ENCODE assay signal across 25 cellular contexts in the genomic region with DNA sequence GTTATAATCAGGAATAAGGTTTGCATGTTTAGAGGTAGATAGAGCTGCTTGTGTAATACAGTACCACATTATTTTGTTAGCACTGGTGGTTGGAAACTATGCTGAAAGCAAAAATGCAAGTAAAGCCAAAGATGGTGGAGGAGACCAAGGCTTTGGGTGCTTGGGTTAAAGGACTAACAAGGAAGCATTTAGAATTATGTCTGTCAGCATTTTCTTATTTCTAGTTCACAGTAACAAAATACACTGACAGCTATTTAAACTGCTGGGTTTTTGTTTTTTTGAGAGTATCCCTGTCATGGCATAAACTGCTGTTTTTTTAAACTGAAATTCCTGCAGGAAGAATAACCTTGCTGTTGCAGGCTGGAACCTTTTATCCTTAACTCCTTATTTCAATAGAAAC. TPM values are rescaled to one million over a fixed set of nuclear protein-coding genes. Genes with fewer than 3 reads are reported as not detected.
DNase-seq lines count a peak whose midpoint lies in the region; ATAC-seq, FAIRE-seq and TF ChIP-seq lines count a peak whose summit lies in the region.
"Had no signal": no experiment of that assay in that cellular context is flagged by ENCODE, and none has a peak within 500 bp of the region (broad histone marks: within the 10 kb centered on the region; RNA-seq: fewer than 3 reads in every experiment).

No MANE protein-coding gene starts in this region.

- H3K36me3 ChIP-seq in parathyroid adenoma (ENCODE audit: control insufficient read depth, insufficient read depth, low read length), result no peaks in the 10 kb centered on the region

- H3K79me2 ChIP-seq in parathyroid adenoma, result peaks cover 12% of the 10 kb centered on the region

- no peak for FAIRE-seq in A549 (lab: Jason Lieb, UNC)
- no peak for FAIRE-seq in GM12891 (lab: Jason Lieb, UNC)
- FAIRE-seq: A204.1, D721Med, GM12892, H54 had no signal

- no peak for DNase-seq in activated naive CD8-positive, alpha-beta T cell treated with anti-CD3 and anti-CD28 coated beads, Interleukin-2, amount 50 U/mL, for 24 hours
- no peak for DNase-seq in activated naive CD8-positive, alpha-beta T cell treated with anti-CD3 and anti-CD28 coated beads for 36 hours
- DNase-seq in A549 (ENCODE audit: low read depth in 1 of 2, low spot score in 1 of 2) (no peak), T-helper 17 cell (no peak), GM12891 (ENCODE audit: insufficient read length, low spot score) (no peak), posterior vena cava (ENCODE audit: low spot score) (no peak)
- DNase-seq: ACHN; AML-193; BE2C; CD4-positive, alpha-beta T cell; CD8-positive, alpha-beta memory T cell; DMS 273 treated with DMSO at 0.1 percent for 48 hours; DMS53; DMS79 treated with DMSO at 0.1 percent for 48 hours; GF-D8; GOT3; HCEC 1CT had no signal

- CTCF ChIA-PET in A549 (lab: Yijun Ruan, JAX), result interaction anchor here (0.9 to 4.4 kb wide), 7 partner anchors 11 to 179 kb away, joined by 3 to 20 read pairs (median 3); no protein-coding TSS in a partner anchor

- TF ChIP-seq RAD21 in A549 (conservative IDR thresholded peaks at IDR 0.05 in 1 of 2, IDR thresholded peaks at IDR 0.05 in 1 of 2), result no peak

- no peaks in the 10 kb centered on the region for H3K27me3 ChIP-seq in parathyroid adenoma (ENCODE audit: control insufficient read depth, insufficient read depth, low read length)
- H3K27me3 ChIP-seq: BE2C; BLaER1 treated with 17β-estradiol and CSF1 and Interleukin-3, amounts not matched to agents 10 nM and 100 nM had no signal

- TF ChIP-seq POLR2A in A549 (IDR thresholded peaks at IDR 0.05; ENCODE audit: low read length) (no peak), GM12891 (IDR thresholded peaks at IDR 0.05; ENCODE audit: low read depth, low read length) (no peak)

- peaks cover 54% of the 10 kb centered on the region for H3K36me3 Mint-ChIP-seq in activated naive CD8-positive, alpha-beta T cell treated with anti-CD3 and anti-CD28 coated beads, Interleukin-2, amount 50 U/mL, for 24 hours (ENCODE audit: low read depth)
- H3K36me3 Mint-ChIP-seq in activated naive CD8-positive, alpha-beta T cell treated with anti-CD3 and anti-CD28 coated beads for 36 hours, result peaks cover 22% of the 10 kb centered on the region
- H3K36me3 Mint-ChIP-seq in T-helper 17 cell (ENCODE audit: low read depth), result peaks cover 4% of the 10 kb centered on the region

- ATAC-seq in activated naive CD8-positive, alpha-beta T cell treated with anti-CD3 and anti-CD28 coated beads, Interleukin-2, amount 50 U/mL, for 24 hours, result no peak
- ATAC-seq in A549 (no peak), T-helper 17 cell (no peak)

- peaks cover 31% of the 10 kb centered on the region for H3K4me1 Mint-ChIP-seq in activated naive CD8-positive, alpha-beta T cell treated with anti-CD3 and anti-CD28 coated beads, Interleukin-2, amount 50 U/mL, for 24 hours
- H3K4me1 Mint-ChIP-seq in activated naive CD8-positive, alpha-beta T cell treated with anti-CD3 and anti-CD28 coated beads for 36 hours, result peaks cover 31% of the 10 kb centered on the region
- peaks cover 25% of the 10 kb centered on the region for H3K4me1 Mint-ChIP-seq in T-helper 17 cell

- H3K27ac ChIP-seq in A549 (no peak overlapping the region), parathyroid adenoma (peak overlapping the region; percentile 6)
- H3K27ac ChIP-seq: 22Rv1; BLaER1 treated with 17β-estradiol and CSF1 and Interleukin-3, amounts not matched to agents 10 nM and 100 nM had no signal

- no peak overlapping the region for H2AFZ ChIP-seq in parathyroid adenoma

- no peak overlapping the region for H3K4me3 Mint-ChIP-seq in activated naive CD8-positive, alpha-beta T cell treated with anti-CD3 and anti-CD28 coated beads, Interleukin-2, amount 50 U/mL, for 24 hours
- no peak overlapping the region for H3K4me3 Mint-ChIP-seq in activated naive CD8-positive, alpha-beta T cell treated with anti-CD3 and anti-CD28 coated beads for 36 hours
- H3K4me3 Mint-ChIP-seq in T-helper 17 cell, result no peak overlapping the region
- H3K4me3 Mint-ChIP-seq: CD14-positive monocyte; CD4-positive, alpha-beta T cell; CD8-positive, alpha-beta memory T cell had no signal

- H3K27ac Mint-ChIP-seq in activated naive CD8-positive, alpha-beta T cell treated with anti-CD3 and anti-CD28 coated beads, Interleukin-2, amount 50 U/mL, for 24 hours, result peak overlapping the region; percentile 29
- H3K27ac Mint-ChIP-seq in activated naive CD8-positive, alpha-beta T cell treated with anti-CD3 and anti-CD28 coated beads for 36 hours, result no peak overlapping the region
- H3K27ac Mint-ChIP-seq in T-helper 17 cell, result peak overlapping the region; percentile 68
- H3K27ac Mint-ChIP-seq: CD4-positive, alpha-beta T cell had no signal

- H3K27me3 Mint-ChIP-seq in activated naive CD8-positive, alpha-beta T cell treated with anti-CD3 and anti-CD28 coated beads, Interleukin-2, amount 50 U/mL, for 24 hours, result no peaks in the 10 kb centered on the region
- no peaks in the 10 kb centered on the region for H3K27me3 Mint-ChIP-seq in activated naive CD8-positive, alpha-beta T cell treated with anti-CD3 and anti-CD28 coated beads for 36 hours
- no peaks in the 10 kb centered on the region for H3K27me3 Mint-ChIP-seq in T-helper 17 cell
- H3K27me3 Mint-ChIP-seq: CD4-positive, alpha-beta T cell; CD8-positive, alpha-beta memory T cell had no signal

- TF ChIP-seq CTCF in A549 (IDR thresholded peaks at IDR 0.05) (no peak), parathyroid adenoma (IDR thresholded peaks at IDR 0.05) (no peak)

- POLR2A ChIA-PET in A549 (lab: Yijun Ruan, JAX), result no interaction called here

- intact Hi-C loops in posterior vena cava (cut with DNase I), result no loop called here

- no peak overlapping the region for H3K9ac ChIP-seq in parathyroid adenoma
- H3K9ac ChIP-seq: BLaER1 treated with 17β-estradiol and CSF1 and Interleukin-3, amounts not matched to agents 10 nM and 100 nM had no signal

- H3K9me3 Mint-ChIP-seq in activated naive CD8-positive, alpha-beta T cell treated with anti-CD3 and anti-CD28 coated beads, Interleukin-2, amount 50 U/mL, for 24 hours, result no peaks in the 10 kb centered on the region
- H3K9me3 Mint-ChIP-seq in activated naive CD8-positive, alpha-beta T cell treated with anti-CD3 and anti-CD28 coated beads for 36 hours, result no peaks in the 10 kb centered on the region
- H3K9me3 Mint-ChIP-seq: CD14-positive monocyte; CD4-positive, alpha-beta T cell; CD8-positive, alpha-beta memory T cell had no signal

- H3K9me3 ChIP-seq in A549 (no peaks in the 10 kb centered on the region), T-helper 17 cell (ENCODE audit: control insufficient read depth, low read length, poor library complexity, severe bottlenecking) (no peaks in the 10 kb centered on the region), parathyroid adenoma (ENCODE audit: control insufficient read depth, low read length) (no peaks in the 10 kb centered on the region)
- H3K9me3 ChIP-seq: BE2C; BLaER1 treated with 17β-estradiol and CSF1 and Interleukin-3, amounts not matched to agents 10 nM and 100 nM had no signal

- H3K4me3 ChIP-seq in A549 (no peak overlapping the region), parathyroid adenoma (ENCODE audit: low read depth, low read length) (peak overlapping the region; percentile 41)
- H3K4me3 ChIP-seq: BLaER1 treated with 17β-estradiol and CSF1 and Interleukin-3, amounts not matched to agents 10 nM and 100 nM had no signal

- H3K4me2 ChIP-seq in A549 (no peak overlapping the region), parathyroid adenoma (ENCODE audit: low read length) (peak overlapping the region; percentile 34)

- peaks cover 11% of the 10 kb centered on the region for H3K4me1 ChIP-seq in A549
- H3K4me1 ChIP-seq in parathyroid adenoma, result peaks cover 19% of the 10 kb centered on the region
- H3K4me1 ChIP-seq: BE2C had no signal

- no peak for TF ChIP-seq EP300 in A549 (IDR thresholded peaks at IDR 0.05)

TF ChIP-seq in A549, 52 proteins besides CTCF, POLR2A, EP300 and RAD21 (continues in another document):
- TF ChIP-seq MAFK (IDR thresholded peaks at IDR 0.05; ENCODE audit: partially characterized antibody) (peak; percentile 66), HOXB5 (CRISPR knock-in tag; IDR thresholded peaks at IDR 0.05) (no peak), ZFP36 (IDR thresholded peaks at IDR 0.05; ENCODE audit: borderline replicate concordance, partially characterized antibody) (no peak)

TF ChIP-seq in GM12891, 5 proteins besides CTCF, POLR2A, EP300 and RAD21 (continues in another document):
- no peak for TF ChIP-seq PAX5 (IDR thresholded peaks at IDR 0.05; ENCODE audit: insufficient read depth, low read length, severe bottlenecking)
- TF ChIP-seq TAF1 (IDR thresholded peaks at IDR 0.05; ENCODE audit: low read depth, low read length), result no peak
- TF ChIP-seq POLR2AphosphoS5 (IDR thresholded peaks at IDR 0.05; ENCODE audit: low read depth, low read length), result no peak

RNA-seq across cellular contexts. Expression of a gene that starts 6.5 kb away (rescaled TPM):
- total RNA-seq in activated naive CD8-positive, alpha-beta T cell treated with anti-CD3 and anti-CD28 coated beads for 36 hours, result 10 to 100 TPM; 36.7 to 38.3 TPM
- polyA plus RNA-seq in A549 (2011; rRNA removed) (34.1 and 37.2 TPM in 2 replicates), A549 (2017; fragmentation: RNase III; extraction: RNeasy Plus Mini Kit Qiagen cat#74134 plus additional on column Dnase treatment) (19.6 to 20.5 TPM (median 19.9 TPM) in 3 replicates)
- polyA plus RNA-seq in A549 (2012; cell fraction: cytosol; rRNA removed), result 21.0 and 25.8 TPM in 2 replicates
- polyA plus RNA-seq in A549 (2012; cell fraction: nucleus; rRNA removed), result 58.1 and 65.6 TPM in 2 replicates
- 54.1 and 55.3 TPM in 2 replicates for polyA minus RNA-seq in A549 (2011; rRNA and poly(A)+ RNA removed)
- total RNA-seq in T-helper 17 cell (10 to 100 TPM; 31.9 to 40.8 TPM), posterior vena cava (10 to 100 TPM; 23.7 to 24.2 TPM)
- polyA plus RNA-seq in GM12891 (2012; ENCODE audit: low read depth, missing spikeins), result 19.3 TPM

RNA-seq across cellular contexts. Expression of a gene that starts 6.6 kb away (rescaled TPM):
- total RNA-seq in activated naive CD8-positive, alpha-beta T cell treated with anti-CD3 and anti-CD28 coated beads for 36 hours, result 1 to 10 TPM; 1.7 to 1.9 TPM
- 7.3 and 8.4 TPM in 2 replicates for polyA plus RNA-seq in A549 (2011; rRNA removed)
- polyA plus RNA-seq in A549 (2012; cell fraction: cytosol; rRNA removed), result 3.7 and 4.2 TPM in 2 replicates
- 2.9 and 4.2 TPM in 2 replicates for polyA plus RNA-seq in A549 (2012; cell fraction: nucleus; rRNA removed)
- polyA plus RNA-seq in A549 (2017; fragmentation: RNase III; extraction: RNeasy Plus Mini Kit Qiagen cat#74134 plus additional on column Dnase treatment), result 4.2 to 4.4 TPM (median 4.3 TPM) in 3 replicates
- polyA minus RNA-seq in A549 (2011; rRNA and poly(A)+ RNA removed), result 12.1 and 17.4 TPM in 2 replicates
- 1 to 10 TPM; 1.4 to 2.0 TPM for total RNA-seq in T-helper 17 cell
- polyA plus RNA-seq in GM12891 (2012; ENCODE audit: low read depth, missing spikeins), result 2.4 TPM
- total RNA-seq in posterior vena cava, result 1 to 10 TPM; 3.8 to 4.7 TPM

RNA-seq across cellular contexts. Expression of a gene that starts 46.5 kb away (rescaled TPM):
- total RNA-seq in activated naive CD8-positive, alpha-beta T cell treated with anti-CD3 and anti-CD28 coated beads for 36 hours, result 1 to 10 TPM; 6.6 TPM
- 23.2 and 31.9 TPM in 2 replicates for polyA plus RNA-seq in A549 (2011; rRNA removed)
- polyA plus RNA-seq in A549 (2012; cell fraction: cytosol; rRNA removed), result 5.2 and 6.7 TPM in 2 replicates
- polyA plus RNA-seq in A549 (2012; cell fraction: nucleus; rRNA removed), result 6.1 and 12.5 TPM in 2 replicates
- 28.4 to 33.5 TPM (median 32.2 TPM) in 3 replicates for polyA plus RNA-seq in A549 (2017; fragmentation: RNase III; extraction: RNeasy Plus Mini Kit Qiagen cat#74134 plus additional on column Dnase treatment)
- polyA minus RNA-seq in A549 (2011; rRNA and poly(A)+ RNA removed), result 49.3 and 53.2 TPM in 2 replicates
- total RNA-seq in T-helper 17 cell, result 1 to 10 TPM; 4.6 to 5.2 TPM
- polyA plus RNA-seq in GM12891 (2012; ENCODE audit: low read depth, missing spikeins), result 0.89 TPM
- 10 to 100 TPM; 11.3 to 13.2 TPM for total RNA-seq in posterior vena cava
